ENCODE assay signal across 8 cellular contexts in the genomic region with DNA sequence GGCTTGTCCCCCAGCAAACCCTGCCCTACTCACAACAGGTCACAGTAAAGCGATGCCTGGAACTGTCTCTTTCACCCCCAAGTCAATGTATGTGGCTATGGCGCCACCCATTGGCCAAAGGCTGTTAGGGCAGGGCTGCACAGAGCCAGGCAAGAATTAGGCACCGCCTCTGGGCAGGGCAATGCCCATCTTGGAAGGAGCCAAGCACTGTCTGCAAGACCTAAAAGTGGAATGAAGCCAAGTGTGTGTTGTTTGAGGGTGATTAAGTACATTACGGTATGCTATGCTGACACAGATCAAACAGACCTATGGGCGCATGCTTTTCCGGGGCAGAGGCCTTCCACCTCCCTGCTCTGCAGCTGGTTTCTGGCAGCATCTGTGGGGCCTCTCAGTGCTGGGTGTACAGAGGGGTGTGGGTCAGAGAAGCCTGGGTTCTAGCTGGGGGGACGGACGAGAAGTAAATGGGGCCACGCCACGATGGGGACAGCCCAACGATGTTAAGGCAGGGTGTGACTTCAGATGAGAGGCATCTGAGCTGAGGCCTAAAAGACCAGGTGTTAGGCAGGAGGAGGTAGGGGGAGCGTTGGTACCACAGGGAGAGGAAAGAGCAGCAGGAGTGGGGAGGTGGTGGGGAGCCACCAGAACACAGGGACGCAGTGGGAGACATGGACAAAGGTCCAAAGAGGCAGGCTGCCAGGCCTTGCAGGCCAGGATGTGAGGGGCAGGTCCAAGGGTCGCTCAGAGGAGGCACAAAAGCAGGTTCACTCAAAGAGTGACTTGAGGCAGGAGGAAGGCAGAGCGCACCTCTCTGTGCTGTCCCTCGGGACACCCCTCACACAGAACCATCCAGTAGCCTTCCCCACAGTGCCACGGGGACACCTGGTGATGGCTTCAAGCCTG. TPM values are rescaled to one million over a fixed set of nuclear protein-coding genes. Genes with fewer than 3 reads are reported as not detected.
A peak's percentile ranks its signal among the peaks of the same experiment; 100 is the strongest.
DNase-seq lines count a peak whose midpoint lies in the region; ATAC-seq and TF ChIP-seq lines count a peak whose summit lies in the region.

No MANE protein-coding gene starts in this region.

- H2BK15ac ChIP-seq in neuronal stem cell (ENCODE audit: low read length), result no peak overlapping the region

- H3K9me3 Mint-ChIP-seq in activated T-cell treated with anti-CD3 and anti-CD28 coated beads, Interleukin-2, amount 50 U/mL, for 72 hours, result no peaks in the 10 kb centered on the region

- H3K4me2 ChIP-seq in OCI-LY1 (ENCODE audit: low read length) (no peak overlapping the region), neuronal stem cell (ENCODE audit: insufficient read depth, low read length, poor library complexity, severe bottlenecking) (no peak overlapping the region)

- intact Hi-C loops in vagina (cut with DNase I), result no loop called here

- no peaks in the 10 kb centered on the region for H3K9me2 ChIP-seq in OCI-LY1 (ENCODE audit: low read depth, low read length)

- H3K4ac ChIP-seq in neuronal stem cell (ENCODE audit: low read length), result no peak overlapping the region

- H3K9ac ChIP-seq in OCI-LY1 (ENCODE audit: low read length) (no peak overlapping the region), neuronal stem cell (ENCODE audit: low read depth, low read length, poor library complexity) (no peak overlapping the region)

- H4K91ac ChIP-seq in neuronal stem cell (ENCODE audit: low read depth, low read length, poor library complexity), result no peak overlapping the region

- H3K4me3 Mint-ChIP-seq in activated T-cell treated with anti-CD3 and anti-CD28 coated beads, Interleukin-2, amount 50 U/mL, for 72 hours, result no peak overlapping the region

- H3K27ac ChIP-seq in OCI-LY1 (ENCODE audit: low read depth, low read length, poor library complexity, severe bottlenecking), result no peak overlapping the region
- H3K27ac ChIP-seq in neuronal stem cell (replicated peaks; ENCODE audit: low read length), result no peak overlapping the region
- H3K27ac ChIP-seq in vagina, result no peak overlapping the region

- no peaks in the 10 kb centered on the region for H3K27me3 Mint-ChIP-seq in activated T-cell treated with anti-CD3 and anti-CD28 coated beads, Interleukin-2, amount 50 U/mL, for 72 hours (ENCODE audit: low read depth)

- peak; percentile 63 for DNase-seq in COR-L47 (lab: John Stamatoyannopoulos, UW)
- peak; percentile 70 to 78 for DNase-seq in activated T-cell treated with anti-CD3 and anti-CD28 coated beads, Interleukin-2, amount 50 U/mL, for 72 hours
- DNase-seq in fibroblast of mammary gland (ENCODE audit: low read depth), result peak; percentile 85
- DNase-seq in neuronal stem cell (ENCODE audit: low spot score), result peak; percentile 80
- DNase-seq in vagina (ENCODE audit: extremely low spot score in 2 of 2), result no peak

- no peaks in the 10 kb centered on the region for H3K27me3 ChIP-seq in OCI-LY1 (ENCODE audit: insufficient read depth, low read length)
- no peaks in the 10 kb centered on the region for H3K27me3 ChIP-seq in neuronal stem cell (ENCODE audit: control insufficient read depth in 3 of 3, insufficient read depth in 3 of 3, low read depth in 1 of 3, low read length in 3 of 3)
- H3K27me3 ChIP-seq in vagina, result no peaks in the 10 kb centered on the region

- no peaks in the 10 kb centered on the region for H3K36me3 Mint-ChIP-seq in activated T-cell treated with anti-CD3 and anti-CD28 coated beads, Interleukin-2, amount 50 U/mL, for 72 hours (ENCODE audit: insufficient read depth in 2 of 2)

- peak; percentile 53 for ATAC-seq in HG02798 (IDR thresholded peaks at IDR 0.05; ENCODE audit: poor library complexity, unreplicated experiment)
- peak; percentile 71 to 72 for ATAC-seq in activated T-cell treated with anti-CD3 and anti-CD28 coated beads, Interleukin-2, amount 50 U/mL, for 72 hours (replicated peaks in 1 of 2)
- ATAC-seq in HG03378 (IDR thresholded peaks at IDR 0.05; ENCODE audit: unreplicated experiment), result no peak

- TF ChIP-seq CTCF in OCI-LY1 (IDR thresholded peaks at IDR 0.05; ENCODE audit: low read length) (peak; percentile 98), fibroblast of mammary gland (conservative IDR thresholded peaks at IDR 0.05; ENCODE audit: control insufficient read depth, insufficient read depth, low read depth, low read length) (peak; percentile 98), vagina (IDR thresholded peaks at IDR 0.05) (peak; percentile 63 to 84 (median 75))

- H2BK12ac ChIP-seq in neuronal stem cell (ENCODE audit: low read length), result no peak overlapping the region

- no peak overlapping the region for H4K8ac ChIP-seq in neuronal stem cell (ENCODE audit: low read depth, low read length)

- H3K9me3 ChIP-seq in OCI-LY1 (ENCODE audit: low read length) (no peaks in the 10 kb centered on the region), neuronal stem cell (replicated peaks in 1 of 2; ENCODE audit: control insufficient read depth in 2 of 2, insufficient read depth in 1 of 2, low read depth in 1 of 2, low read length in 2 of 2) (no peaks in the 10 kb centered on the region), vagina (no peaks in the 10 kb centered on the region)

- H3F3A ChIP-seq in OCI-LY1 (ENCODE audit: insufficient read depth, low read length), result no peaks in the 10 kb centered on the region

- no peak overlapping the region for H2BK120ac ChIP-seq in neuronal stem cell (ENCODE audit: low read depth, low read length)

- no peaks in the 10 kb centered on the region for H3K36me3 ChIP-seq in OCI-LY1 (ENCODE audit: insufficient read depth, low read length)
- peaks cover 2 to 25% of the 10 kb centered on the region in 2 donors for H3K36me3 ChIP-seq in neuronal stem cell (replicated peaks in 1 of 2; ENCODE audit: control insufficient read depth in 2 of 2, insufficient read depth in 2 of 2, low read length in 2 of 2)
- no peaks in the 10 kb centered on the region for H3K36me3 ChIP-seq in vagina

- H3K79me2 ChIP-seq in OCI-LY1 (ENCODE audit: insufficient read depth, low read length), result no peaks in the 10 kb centered on the region

- TF ChIP-seq POLR2A in vagina (IDR thresholded peaks at IDR 0.05), result no peak

- no CpG with 5 or more reads among the region's 17 CpGs for WGBS in neuronal stem cell (ENCODE audit: extremely low coverage in 2 of 2, insufficient read length in 2 of 2, insufficient replicate concordance in 1 of 2), 2 donors

- no peak overlapping the region for H3K27ac Mint-ChIP-seq in activated T-cell treated with anti-CD3 and anti-CD28 coated beads, Interleukin-2, amount 50 U/mL, for 72 hours

- H3K14ac ChIP-seq in neuronal stem cell (ENCODE audit: low read length), result no peak overlapping the region

- peaks cover 11% of the 10 kb centered on the region for H3K4me1 Mint-ChIP-seq in activated T-cell treated with anti-CD3 and anti-CD28 coated beads, Interleukin-2, amount 50 U/mL, for 72 hours (ENCODE audit: low read depth)

- H3K4me1 ChIP-seq in OCI-LY1 (ENCODE audit: insufficient read depth, low read length, severe bottlenecking) (peaks cover 8% of the 10 kb centered on the region), neuronal stem cell (ENCODE audit: control insufficient read depth in 2 of 2, insufficient read depth in 1 of 2, low read depth in 1 of 2, low read length in 2 of 2) (peaks cover 17 to 19% of the 10 kb centered on the region in 2 donors), vagina (peaks cover 5% of the 10 kb centered on the region)

- H3K79me1 ChIP-seq in neuronal stem cell (ENCODE audit: low read depth, low read length), result peaks cover 9% of the 10 kb centered on the region

- H3K18ac ChIP-seq in neuronal stem cell (ENCODE audit: low read length), result no peak overlapping the region

- H3K23ac ChIP-seq in neuronal stem cell (ENCODE audit: low read depth, low read length, poor library complexity), result no peak overlapping the region

- H4K20me1 ChIP-seq in OCI-LY1 (ENCODE audit: insufficient read depth, low read length), result no peaks in the 10 kb centered on the region

- H2AFZ ChIP-seq in OCI-LY1 (ENCODE audit: low read length) (no peak overlapping the region), neuronal stem cell (ENCODE audit: low read length) (no peak overlapping the region)

- no peak overlapping the region for H2BK5ac ChIP-seq in neuronal stem cell (ENCODE audit: low read length)

- H2AK5ac ChIP-seq in neuronal stem cell (ENCODE audit: low read depth, low read length), result no peak overlapping the region

- no peak overlapping the region for H3K4me3 ChIP-seq in OCI-LY1 (ENCODE audit: low read depth, low read length, poor library complexity, severe bottlenecking)
- H3K4me3 ChIP-seq in fibroblast of mammary gland (ENCODE audit: control insufficient read depth, low read depth, low read length), result no peak overlapping the region
- no peak overlapping the region for H3K4me3 ChIP-seq in neuronal stem cell (ENCODE audit: low read length in 2 of 2)
- H3K4me3 ChIP-seq in vagina, result no peak overlapping the region

RNA-seq across cellular contexts. Expression of a gene that starts 49.8 kb away (rescaled TPM):
- 10 to 100 TPM; 32.1 to 37.6 TPM for total RNA-seq in activated T-cell treated with anti-CD3 and anti-CD28 coated beads, Interleukin-2, amount 50 U/mL, for 72 hours
- polyA plus RNA-seq in neuronal stem cell (2013, experiment 1 of 2), result 83.2 TPM
- polyA plus RNA-seq in neuronal stem cell (2013, experiment 2 of 2), result 81.2 TPM
- 38.8 TPM for total RNA-seq in vagina

Comparison
In these comparisons a context has a peak if more than half of its experiments do, and no peak if none do; other contexts are left out.
1. DNase-seq: peak in COR-L47 (single experiment), activated T-cell treated with anti-CD3 and anti-CD28 coated beads, Interleukin-2, amount 50 U/mL, for 72 hours (2 of 2), fibroblast of mammary gland (single experiment) and neuronal stem cell (single experiment); none in vagina (0 of 2).
2. Peak in every context shown above with its lines, with median percentiles within 50 percentile points of each other: CTCF ChIP-seq.